ENCODE assay signal across 1 cellular context in the genomic region with DNA sequence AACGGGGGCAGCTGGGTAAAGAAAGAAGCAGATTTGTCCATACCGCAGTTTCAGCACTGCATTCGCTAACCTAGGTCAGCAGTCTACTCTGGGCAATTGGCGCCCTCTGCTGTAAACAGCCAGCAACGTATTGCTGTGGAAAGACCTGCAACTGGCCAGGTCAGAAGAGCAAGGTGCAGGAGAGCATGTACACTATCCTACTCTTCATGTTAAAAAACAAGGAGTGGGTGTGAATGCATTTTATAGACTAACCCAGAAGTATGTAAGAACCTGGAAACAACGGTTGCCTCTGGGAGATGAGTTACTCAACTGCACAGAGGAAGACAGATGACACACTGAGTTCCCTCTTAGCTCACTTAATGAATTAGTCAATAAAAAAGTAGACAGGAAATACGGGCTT.
A peak's percentile ranks its signal among the peaks of the same experiment; 100 is the strongest.
TF ChIP-seq lines count a peak whose summit lies in the region.

No MANE protein-coding gene starts in this region.

TF ChIP-seq in K562, 482 proteins besides CTCF, POLR2A, EP300 and RAD21:
- TF ChIP-seq, protein P1, sequence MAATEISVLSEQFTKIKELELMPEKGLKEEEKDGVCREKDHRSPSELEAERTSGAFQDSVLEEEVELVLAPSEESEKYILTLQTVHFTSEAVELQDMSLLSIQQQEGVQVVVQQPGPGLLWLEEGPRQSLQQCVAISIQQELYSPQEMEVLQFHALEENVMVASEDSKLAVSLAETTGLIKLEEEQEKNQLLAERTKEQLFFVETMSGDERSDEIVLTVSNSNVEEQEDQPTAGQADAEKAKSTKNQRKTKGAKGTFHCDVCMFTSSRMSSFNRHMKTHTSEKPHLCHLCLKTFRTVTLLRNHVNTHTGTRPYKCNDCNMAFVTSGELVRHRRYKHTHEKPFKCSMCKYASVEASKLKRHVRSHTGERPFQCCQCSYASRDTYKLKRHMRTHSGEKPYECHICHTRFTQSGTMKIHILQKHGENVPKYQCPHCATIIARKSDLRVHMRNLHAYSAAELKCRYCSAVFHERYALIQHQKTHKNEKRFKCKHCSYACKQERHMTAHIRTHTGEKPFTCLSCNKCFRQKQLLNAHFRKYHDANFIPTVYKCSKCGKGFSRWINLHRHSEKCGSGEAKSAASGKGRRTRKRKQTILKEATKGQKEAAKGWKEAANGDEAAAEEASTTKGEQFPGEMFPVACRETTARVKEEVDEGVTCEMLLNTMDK (IDR thresholded peaks at IDR 0.05; ENCODE audit: borderline replicate concordance, insufficient read depth, low read depth, low read length, poor library complexity, severe bottlenecking): peak; percentile 65
- TF ChIP-seq, protein P2, sequence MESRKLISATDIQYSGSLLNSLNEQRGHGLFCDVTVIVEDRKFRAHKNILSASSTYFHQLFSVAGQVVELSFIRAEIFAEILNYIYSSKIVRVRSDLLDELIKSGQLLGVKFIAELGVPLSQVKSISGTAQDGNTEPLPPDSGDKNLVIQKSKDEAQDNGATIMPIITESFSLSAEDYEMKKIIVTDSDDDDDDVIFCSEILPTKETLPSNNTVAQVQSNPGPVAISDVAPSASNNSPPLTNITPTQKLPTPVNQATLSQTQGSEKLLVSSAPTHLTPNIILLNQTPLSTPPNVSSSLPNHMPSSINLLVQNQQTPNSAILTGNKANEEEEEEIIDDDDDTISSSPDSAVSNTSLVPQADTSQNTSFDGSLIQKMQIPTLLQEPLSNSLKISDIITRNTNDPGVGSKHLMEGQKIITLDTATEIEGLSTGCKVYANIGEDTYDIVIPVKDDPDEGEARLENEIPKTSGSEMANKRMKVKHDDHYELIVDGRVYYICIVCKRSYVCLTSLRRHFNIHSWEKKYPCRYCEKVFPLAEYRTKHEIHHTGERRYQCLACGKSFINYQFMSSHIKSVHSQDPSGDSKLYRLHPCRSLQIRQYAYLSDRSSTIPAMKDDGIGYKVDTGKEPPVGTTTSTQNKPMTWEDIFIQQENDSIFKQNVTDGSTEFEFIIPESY (CRISPR knock-in tag; IDR thresholded peaks at IDR 0.05): peak; percentile 98
- TF ChIP-seq SMC3 (conservative IDR thresholded peaks at IDR 0.05; ENCODE audit: insufficient read depth, low read depth, low read length): 0 out of 2 replicates have a peak, but pooled peaks have one; percentile 25
- TF ChIP-seq ZFX (CRISPR knock-in tag; IDR thresholded peaks at IDR 0.05): no peak
- TF ChIP-seq, protein P3, sequence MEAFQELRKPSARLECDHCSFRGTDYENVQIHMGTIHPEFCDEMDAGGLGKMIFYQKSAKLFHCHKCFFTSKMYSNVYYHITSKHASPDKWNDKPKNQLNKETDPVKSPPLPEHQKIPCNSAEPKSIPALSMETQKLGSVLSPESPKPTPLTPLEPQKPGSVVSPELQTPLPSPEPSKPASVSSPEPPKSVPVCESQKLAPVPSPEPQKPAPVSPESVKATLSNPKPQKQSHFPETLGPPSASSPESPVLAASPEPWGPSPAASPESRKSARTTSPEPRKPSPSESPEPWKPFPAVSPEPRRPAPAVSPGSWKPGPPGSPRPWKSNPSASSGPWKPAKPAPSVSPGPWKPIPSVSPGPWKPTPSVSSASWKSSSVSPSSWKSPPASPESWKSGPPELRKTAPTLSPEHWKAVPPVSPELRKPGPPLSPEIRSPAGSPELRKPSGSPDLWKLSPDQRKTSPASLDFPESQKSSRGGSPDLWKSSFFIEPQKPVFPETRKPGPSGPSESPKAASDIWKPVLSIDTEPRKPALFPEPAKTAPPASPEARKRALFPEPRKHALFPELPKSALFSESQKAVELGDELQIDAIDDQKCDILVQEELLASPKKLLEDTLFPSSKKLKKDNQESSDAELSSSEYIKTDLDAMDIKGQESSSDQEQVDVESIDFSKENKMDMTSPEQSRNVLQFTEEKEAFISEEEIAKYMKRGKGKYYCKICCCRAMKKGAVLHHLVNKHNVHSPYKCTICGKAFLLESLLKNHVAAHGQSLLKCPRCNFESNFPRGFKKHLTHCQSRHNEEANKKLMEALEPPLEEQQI (IDR thresholded peaks at IDR 0.05): no peak; the same call in 1 of the 2 replicates
- TF ChIP-seq CREM (IDR thresholded peaks at IDR 0.05; ENCODE audit: low read depth): 0 out of 2 replicates have a peak, but pooled peaks have one; percentile 24
- no peak for TF ChIP-seq ESRRB (CRISPR knock-in tag; IDR thresholded peaks at IDR 0.05; ENCODE audit: borderline replicate concordance)
- TF ChIP-seq ZNF124 (CRISPR knock-in tag; IDR thresholded peaks at IDR 0.05): no peak
- peak in 1 of 2 experiments; percentile 45; a peak in 1 of 3 replicates for TF ChIP-seq CBX3 (IDR thresholded peaks at IDR 0.05; ENCODE audit: borderline replicate concordance in 1 of 2, low read length in 2 of 2)
